Comparison of ENCODE assay signal across 21 cellular contexts in genomic region chr1:119326251-119326650, GRCh38. TPM values are rescaled to one million over a fixed set of nuclear protein-coding genes. Genes with fewer than 3 reads are reported as not detected.
A peak's percentile ranks its signal among the peaks of the same experiment; 100 is the strongest.
DNase-seq lines count a peak whose midpoint lies in the region; ATAC-seq and TF ChIP-seq lines count a peak whose summit lies in the region.
"Had no signal": no experiment of that assay in that cellular context is flagged by ENCODE, and none has a peak within 500 bp of the region (broad histone marks: within the 10 kb centered on the region; RNA-seq: fewer than 3 reads in every experiment).

No MANE protein-coding gene starts in this region.

- POLR2A ChIA-PET in naive thymus-derived CD8-positive, alpha-beta T cell (lab: Charles Lee) = no interaction called here

- no peak overlapping the region for H3K27ac Mint-ChIP-seq in GM23338
- H3K27ac Mint-ChIP-seq in endodermal cell = no peak overlapping the region
- no peak overlapping the region for H3K27ac Mint-ChIP-seq in naive thymus-derived CD8-positive, alpha-beta T cell
- H3K27ac Mint-ChIP-seq: activated CD8-positive, alpha-beta memory T cell treated with anti-CD3 and anti-CD28 coated beads, Interleukin-2, amount 10 ng/mL, durations not matched to agents 7 days and 5 days; stimulated activated naive CD8-positive, alpha-beta T cell treated with anti-CD3 and anti-CD28 coated beads, Interleukin-15, Interleukin-2, amounts not matched to agents 100 ng/mL and 50 ng/mL, for 24 hours had no signal

- no peak overlapping the region for H3K27ac ChIP-seq in BLaER1
- peak overlapping the region; percentile 68 for H3K27ac ChIP-seq in GM23338 (ENCODE audit: low read depth)
- no peak overlapping the region for H3K27ac ChIP-seq in endodermal cell (ENCODE audit: low read depth, low read length)
- no peak overlapping the region for H3K27ac ChIP-seq in Peyer's patch
- no peak overlapping the region for H3K27ac ChIP-seq in ascending aorta
- H3K27ac ChIP-seq: body of pancreas, gastrocnemius medialis, neutrophil had no signal

- H3K79me2 ChIP-seq in GM23338 (replicated peaks; ENCODE audit: insufficient read depth) = peaks cover 4% of the 10 kb centered on the region; the same call in 1 of the 2 replicates

- no peak for TF ChIP-seq POLR2A in Peyer's patch (IDR thresholded peaks at IDR 0.05)

- no peak overlapping the region for H2AFZ ChIP-seq in GM23338

- H3K4me1 ChIP-seq in BLaER1 = peaks cover 26% of the 10 kb centered on the region
- peaks cover 44% of the 10 kb centered on the region for H3K4me1 ChIP-seq in GM23338 (ENCODE audit: insufficient read depth)
- H3K4me1 ChIP-seq in endodermal cell (ENCODE audit: control insufficient read depth, insufficient read depth, low read length) = peaks cover 5% of the 10 kb centered on the region
- H3K4me1 ChIP-seq in Peyer's patch = peaks cover 0 to 11% (median 3%) of the 10 kb centered on the region in 4 donors
- peaks cover 0 to 4% of the 10 kb centered on the region in 2 donors for H3K4me1 ChIP-seq in ascending aorta
- H3K4me1 ChIP-seq: HAP-1 had no signal

- 0 out of 2 replicates have a peak, but pooled peaks cover 10% of the 10 kb centered on the region for H3K9me2 ChIP-seq in GM23338 (ENCODE audit: insufficient read depth)

- H3K9me3 ChIP-seq in BLaER1 (no peaks in the 10 kb centered on the region), endodermal cell (ENCODE audit: control insufficient read depth, low read length) (no peaks in the 10 kb centered on the region), Peyer's patch (no peaks in the 10 kb centered on the region), ascending aorta (no peaks in the 10 kb centered on the region)
- H3K9me3 ChIP-seq: body of pancreas, gastrocnemius medialis, HAP-1, neutrophil had no signal

- TF ChIP-seq CTCF in GM23338 (conservative IDR thresholded peaks at IDR 0.05; ENCODE audit: low read depth in 2 of 2) (no peak), endodermal cell (conservative IDR thresholded peaks at IDR 0.05) (no peak), Peyer's patch (IDR thresholded peaks at IDR 0.05) (no peak), ascending aorta (IDR thresholded peaks at IDR 0.05) (no peak)

- peaks cover 19% of the 10 kb centered on the region for H3K27me3 Mint-ChIP-seq in GM23338 (ENCODE audit: insufficient read depth, low read depth, poor library complexity)
- H3K27me3 Mint-ChIP-seq in endodermal cell (ENCODE audit: insufficient read depth) = peaks cover 14% of the 10 kb centered on the region
- H3K27me3 Mint-ChIP-seq in naive thymus-derived CD8-positive, alpha-beta T cell = peaks cover 5 to 40% (median 10%) of the 10 kb centered on the region in 5 donors

- H3K36me3 ChIP-seq in BLaER1 = no peaks in the 10 kb centered on the region
- H3K36me3 ChIP-seq in GM23338 (ENCODE audit: insufficient read depth) = no peaks in the 10 kb centered on the region
- no peaks in the 10 kb centered on the region for H3K36me3 ChIP-seq in endodermal cell (ENCODE audit: control insufficient read depth, insufficient read depth, low read length)
- H3K36me3 ChIP-seq in Peyer's patch = no peaks in the 10 kb centered on the region
- no peaks in the 10 kb centered on the region for H3K36me3 ChIP-seq in ascending aorta
- H3K36me3 ChIP-seq: gastrocnemius medialis, HAP-1, neutrophil had no signal

- H3F3A ChIP-seq in GM23338 (replicated peaks; ENCODE audit: low read depth) = 0 out of 2 replicates have a peak, but pooled peaks cover 7% of the 10 kb centered on the region

- H3K9me3 Mint-ChIP-seq in GM23338 (no peaks in the 10 kb centered on the region), endodermal cell (no peaks in the 10 kb centered on the region)
- H3K9me3 Mint-ChIP-seq in naive thymus-derived CD8-positive, alpha-beta T cell = no peaks in the 10 kb centered on the region
- H3K9me3 Mint-ChIP-seq: stimulated activated naive CD8-positive, alpha-beta T cell treated with anti-CD3 and anti-CD28 coated beads, Interleukin-15, Interleukin-2, amounts not matched to agents 100 ng/mL and 50 ng/mL, for 24 hours had no signal

- H3K4me3 Mint-ChIP-seq in GM23338 (peak overlapping the region; percentile 67; the same call in 2 of the 3 replicates), endodermal cell (no peak overlapping the region)
- H3K4me3 Mint-ChIP-seq in naive thymus-derived CD8-positive, alpha-beta T cell = peak overlapping the region; percentile 35 to 89 (median 86)
- H3K4me3 Mint-ChIP-seq: stimulated activated naive CD8-positive, alpha-beta T cell treated with anti-CD3 and anti-CD28 coated beads, Interleukin-15, Interleukin-2, amounts not matched to agents 100 ng/mL and 50 ng/mL, for 24 hours had no signal

- H3K9ac ChIP-seq in BLaER1 (no peak overlapping the region), endodermal cell (ENCODE audit: extremely low read depth, low read length, poor library complexity, severe bottlenecking) (no peak overlapping the region)

- peak; percentile 34 for DNase-seq in GM23338 (ENCODE audit: low spot score)
- DNase-seq in endodermal cell = peak; percentile 57
- DNase-seq in naive thymus-derived CD8-positive, alpha-beta T cell = no peak
- no peak for DNase-seq in Peyer's patch
- DNase-seq in ascending aorta (ENCODE audit: low spot score in 2 of 2) = no peak
- DNase-seq in NCI-H446 (lab: John Stamatoyannopoulos, UW) = no peak
- DNase-seq: activated CD8-positive, alpha-beta memory T cell treated with anti-CD3 and anti-CD28 coated beads, Interleukin-2, amount 10 ng/mL, durations not matched to agents 7 days and 5 days; activated naive CD4-positive, alpha-beta T cell; body of pancreas; cortex of kidney; gastrocnemius medialis; Karpas-422; NCI-H69 had no signal

- H3K4me3 ChIP-seq in BLaER1 (no peak overlapping the region), GM23338 (peak overlapping the region; percentile 56), endodermal cell (ENCODE audit: low read length) (no peak overlapping the region), Peyer's patch (no peak overlapping the region), ascending aorta (no peak overlapping the region)
- H3K4me3 ChIP-seq: body of pancreas, HAP-1 had no signal

- ATAC-seq in GM23338 (peak; percentile 59), HG02840 (IDR thresholded peaks at IDR 0.05; ENCODE audit: low FRiP score, unreplicated experiment) (no peak)
- no peak for ATAC-seq in naive thymus-derived CD8-positive, alpha-beta T cell
- ATAC-seq: body of pancreas, gastrocnemius medialis had no signal

- H3K4me1 Mint-ChIP-seq in GM23338 (peaks cover 62% of the 10 kb centered on the region), endodermal cell (peaks cover 28% of the 10 kb centered on the region)
- peaks cover 7 to 24% (median 13%) of the 10 kb centered on the region in 4 donors for H3K4me1 Mint-ChIP-seq in naive thymus-derived CD8-positive, alpha-beta T cell

- WGBS in endodermal cell (ENCODE audit: insufficient coverage in 1 of 2, insufficient read length in 1 of 2), 2 experiments = 54 to 67% methylated on average over 7 of the region's 7 CpGs

- H4K20me1 ChIP-seq in BLaER1 (no peaks in the 10 kb centered on the region), GM23338 (replicated peaks; ENCODE audit: insufficient read depth) (no peaks in the 10 kb centered on the region)

- peak overlapping the region; percentile 86; the same call in 1 of the 2 replicates for H3K4me2 ChIP-seq in BLaER1
- H3K4me2 ChIP-seq in GM23338 = peak overlapping the region; percentile 80

- H3K36me3 Mint-ChIP-seq in GM23338 (ENCODE audit: low read depth) = peaks cover 4% of the 10 kb centered on the region; the same call in 1 of the 3 replicates
- no peaks in the 10 kb centered on the region for H3K36me3 Mint-ChIP-seq in endodermal cell (ENCODE audit: low read depth)
- no peaks in the 10 kb centered on the region for H3K36me3 Mint-ChIP-seq in naive thymus-derived CD8-positive, alpha-beta T cell
- H3K36me3 Mint-ChIP-seq: activated CD8-positive, alpha-beta memory T cell treated with anti-CD3 and anti-CD28 coated beads, Interleukin-2, amount 10 ng/mL, durations not matched to agents 7 days and 5 days had no signal

- intact Hi-C loops in ascending aorta (cut with DNase I) = no loop called here

- H3K27me3 ChIP-seq in BLaER1 = no peaks in the 10 kb centered on the region
- no peaks in the 10 kb centered on the region for H3K27me3 ChIP-seq in GM23338 (ENCODE audit: insufficient read depth)
- H3K27me3 ChIP-seq in endodermal cell (ENCODE audit: control insufficient read depth, insufficient read depth, low read length, poor library complexity, severe bottlenecking) = peaks cover 18% of the 10 kb centered on the region
- no peaks in the 10 kb centered on the region for H3K27me3 ChIP-seq in Peyer's patch
- H3K27me3 ChIP-seq in ascending aorta = no peaks in the 10 kb centered on the region
- H3K27me3 ChIP-seq: body of pancreas, gastrocnemius medialis had no signal

TF ChIP-seq in GM23338, 12 proteins besides CTCF, POLR2A, EP300 and RAD21 (continues in another document):
- TF ChIP-seq POLR2AphosphoS5 (IDR thresholded peaks at IDR 0.05; ENCODE audit: low read depth) (no peak), ZNF331 (CRISPR knock-in tag; IDR thresholded peaks at IDR 0.05; ENCODE audit: low read depth) (no peak), ETS1 (IDR thresholded peaks at IDR 0.05) (no peak), CREB1 (CRISPR knock-in tag; IDR thresholded peaks at IDR 0.05; ENCODE audit: low read depth) (peak; percentile 29; the same call in 1 of the 2 replicates), EZH2phosphoT487 (IDR thresholded peaks at IDR 0.05; ENCODE audit: unreplicated experiment) (no peak)

RNA-seq across cellular contexts. Expression of gene HAO2, which starts 42.3 kb away (rescaled TPM):
- total RNA-seq in GM23338 (2014; rRNA removed; shearing (Covaris generic)) = not detected in 2 replicates
- not detected in 2 replicates for polyA plus RNA-seq in GM23338 (2016; fragmentation: Nextera tagmentation; extraction: Ambion mirVana)
- total RNA-seq in endodermal cell (not detected), Peyer's patch (under 1 TPM in 1 of 4 donors, not detected in 3; 0.76 TPM), ascending aorta (not detected)
- polyA plus RNA-seq in endodermal cell (2013, experiment 1 of 2) = not detected
- polyA plus RNA-seq in endodermal cell (2013, experiment 2 of 2) = not detected
- total RNA-seq in naive thymus-derived CD8-positive, alpha-beta T cell = not detected
- polyA plus RNA-seq in naive thymus-derived CD8-positive, alpha-beta T cell = not detected
- total RNA-seq: activated CD8-positive, alpha-beta memory T cell treated with anti-CD3 and anti-CD28 coated beads, Interleukin-2, amount 10 ng/mL, durations not matched to agents 7 days and 5 days; body of pancreas; epithelial cell of proximal tubule; lung microvascular endothelial cell; OCI-LY7 had no signal

Comparison
In these comparisons a context has a peak if more than half of its experiments do, and no peak if none do; other contexts are left out.
1. DNase-seq: peak in GM23338 (single experiment) and endodermal cell (single experiment); none in naive thymus-derived CD8-positive, alpha-beta T cell (0 of 10), Peyer's patch (0 of 3), ascending aorta (0 of 2) and NCI-H446 (0 of 2).